In genomic region chr16:71723537-71724319, GRCh38 we compare ENCODE assay signal across 8 cellular contexts. TPM values are rescaled to one million over a fixed set of nuclear protein-coding genes. Genes with fewer than 3 reads are reported as not detected.
A peak's percentile ranks its signal among the peaks of the same experiment; 100 is the strongest.
DNase-seq lines count a peak whose midpoint lies in the region; ATAC-seq lines count a peak whose summit lies in the region.

No MANE protein-coding gene starts in this region.

- intact Hi-C loops in activated CD4-positive, alpha-beta memory T cell treated with anti-CD3 and anti-CD28 coated beads for 36 hours (cut with micrococcal nuclease), result loop anchor here (1.0 to 10.0 kb wide), 7 partner anchors 85 to 369 kb away; partner anchors contain the start of genes AP1G1, DHODH, DHX38 and IST1

- H3K36me3 Mint-ChIP-seq in activated CD4-positive, alpha-beta memory T cell treated with anti-CD3 and anti-CD28 coated beads for 36 hours, result no peaks in the 10 kb centered on the region

- H3K27ac Mint-ChIP-seq in activated CD4-positive, alpha-beta memory T cell treated with anti-CD3 and anti-CD28 coated beads for 36 hours, result no peak overlapping the region

- POLR2A ChIA-PET in activated CD4-positive, alpha-beta memory T cell treated with anti-CD3 and anti-CD28 coated beads for 36 hours (lab: Charles Lee), result interaction anchor here (1.6 kb wide), 1 partner anchor 159 kb away, joined by 5 read pairs; no protein-coding TSS in a partner anchor

- peak; percentile 73 for ATAC-seq in GM18868 (IDR thresholded peaks at IDR 0.05; ENCODE audit: unreplicated experiment)
- peak; percentile 76 for ATAC-seq in HG03103 (IDR thresholded peaks at IDR 0.05; ENCODE audit: low read depth, unreplicated experiment)

- DNase-seq in AG20443 (ENCODE audit: low spot score) (peak; percentile 97), NCI-H526 (lab: John Stamatoyannopoulos, UW) (peak; percentile 23 to 82), ecto neural progenitor cell (ENCODE audit: low spot score) (peak; percentile 89), lung microvascular endothelial cell (ENCODE audit: low read depth in 2 of 2) (peak; percentile 74 to 83)
- DNase-seq in activated CD4-positive, alpha-beta memory T cell treated with anti-CD3 and anti-CD28 coated beads for 36 hours, result peak; percentile 83
- peak; percentile 56 to 70 (median 69) for DNase-seq in stimulated activated CD4-positive, alpha-beta T cell treated with anti-CD3 and anti-CD28 coated beads, TNF-alpha, amount 100 ng/mL, for 4 hours (ENCODE audit: low read depth in 3 of 3)

- peaks cover 15% of the 10 kb centered on the region for H3K4me1 Mint-ChIP-seq in activated CD4-positive, alpha-beta memory T cell treated with anti-CD3 and anti-CD28 coated beads for 36 hours (ENCODE audit: low read depth)

- H3K4me3 Mint-ChIP-seq in activated CD4-positive, alpha-beta memory T cell treated with anti-CD3 and anti-CD28 coated beads for 36 hours, result peak overlapping the region; percentile 76

- H3K9me3 Mint-ChIP-seq in activated CD4-positive, alpha-beta memory T cell treated with anti-CD3 and anti-CD28 coated beads for 36 hours, result no peaks in the 10 kb centered on the region

- CTCF ChIA-PET in activated CD4-positive, alpha-beta memory T cell treated with anti-CD3 and anti-CD28 coated beads for 36 hours (lab: Charles Lee), result interaction anchor here (0.9 to 1.4 kb wide), 2 partner anchors 72 to 159 kb away, joined by 4 read pairs; no protein-coding TSS in a partner anchor

- H3K27me3 Mint-ChIP-seq in activated CD4-positive, alpha-beta memory T cell treated with anti-CD3 and anti-CD28 coated beads for 36 hours, result peaks cover 7% of the 10 kb centered on the region

RNA-seq across cellular contexts. Expression of gene PHLPP2, which starts 0.8 kb away (rescaled TPM):
- 10 to 100 TPM; 10.2 to 11.2 TPM for total RNA-seq in activated CD4-positive, alpha-beta memory T cell treated with anti-CD3 and anti-CD28 coated beads for 36 hours
- total RNA-seq in lung microvascular endothelial cell, result 4.6 and 6.5 TPM in 2 replicates

Comparison
In these comparisons a context has a peak if more than half of its experiments do, and no peak if none do; other contexts are left out.
1. Peak in every context shown above with its lines: DNase-seq and ATAC-seq.